In genomic region chr16:50683689-50684374, GRCh38 we compare ENCODE assay signal across 9 cellular contexts. TPM values are rescaled to one million over a fixed set of nuclear protein-coding genes. Genes with fewer than 3 reads are reported as not detected.
A peak's percentile ranks its signal among the peaks of the same experiment; 100 is the strongest.
DNase-seq lines count a peak whose midpoint lies in the region; ATAC-seq and TF ChIP-seq lines count a peak whose summit lies in the region.
"Had no signal": no experiment of that assay in that cellular context is flagged by ENCODE, and none has a peak within 500 bp of the region (broad histone marks: within the 10 kb centered on the region; RNA-seq: fewer than 3 reads in every experiment).

No MANE protein-coding gene starts in this region.

- H3K4me1 ChIP-seq in DND-41 (ENCODE audit: insufficient read depth, low read length) (peaks cover 60% of the 10 kb centered on the region), neuronal stem cell (ENCODE audit: control insufficient read depth in 2 of 2, insufficient read depth in 1 of 2, low read depth in 1 of 2, low read length in 2 of 2) (no peaks in the 10 kb centered on the region)
- H3K4me1 ChIP-seq: adrenal gland had no signal

- H3K27ac ChIP-seq in DND-41 (ENCODE audit: low read length): peak overlapping the region; percentile 69
- H3K27ac ChIP-seq in neuronal stem cell (replicated peaks; ENCODE audit: low read length): no peak overlapping the region
- H3K27ac ChIP-seq: adrenal gland had no signal

- DNase-seq in DND-41: peak; percentile 75
- DNase-seq in activated CD4-positive, alpha-beta T cell treated with anti-CD3 and anti-CD28 coated beads, Interleukin-2, amount 50 U/mL, for 48 hours: peak; percentile 58 to 69
- DNase-seq in neuronal stem cell (ENCODE audit: low spot score): no peak
- DNase-seq in effector CD4-positive, alpha-beta T cell: no peak
- no peak for DNase-seq in NCI-H2081 treated with DMSO at 0.1 percent for 48 hours (lab: John Stamatoyannopoulos, UW)
- DNase-seq in NCI-H446 (lab: John Stamatoyannopoulos, UW): no peak

- no peak overlapping the region for H2BK15ac ChIP-seq in neuronal stem cell (ENCODE audit: low read length)

- peaks cover 7% of the 10 kb centered on the region for H3K36me3 ChIP-seq in DND-41 (ENCODE audit: insufficient read depth, low read length)
- no peaks in the 10 kb centered on the region for H3K36me3 ChIP-seq in neuronal stem cell (replicated peaks in 1 of 2; ENCODE audit: control insufficient read depth in 2 of 2, insufficient read depth in 2 of 2, low read length in 2 of 2)
- H3K36me3 ChIP-seq: adrenal gland had no signal

- H2BK5ac ChIP-seq in neuronal stem cell (ENCODE audit: low read length): no peak overlapping the region

- H3K4ac ChIP-seq in neuronal stem cell (ENCODE audit: low read length): no peak overlapping the region

- H2AK5ac ChIP-seq in neuronal stem cell (ENCODE audit: low read depth, low read length): no peak overlapping the region

- H4K20me1 ChIP-seq in DND-41 (ENCODE audit: insufficient read depth, low read length): no peaks in the 10 kb centered on the region

- H2AFZ ChIP-seq in DND-41 (ENCODE audit: low read depth, low read length): peak overlapping the region; percentile 46
- H2AFZ ChIP-seq in neuronal stem cell (ENCODE audit: low read length): no peak overlapping the region

- no peaks in the 10 kb centered on the region for H3K79me1 ChIP-seq in neuronal stem cell (ENCODE audit: low read depth, low read length)

- no peak overlapping the region for H3K18ac ChIP-seq in neuronal stem cell (ENCODE audit: low read length)

- no peak overlapping the region for H2BK120ac ChIP-seq in neuronal stem cell (ENCODE audit: low read depth, low read length)

- no peak overlapping the region for H4K91ac ChIP-seq in neuronal stem cell (ENCODE audit: low read depth, low read length, poor library complexity)

- H4K8ac ChIP-seq in neuronal stem cell (ENCODE audit: low read depth, low read length): no peak overlapping the region

- H2BK12ac ChIP-seq in neuronal stem cell (ENCODE audit: low read length): no peak overlapping the region

- ATAC-seq in DND-41 (ENCODE audit: insufficient read depth, low read depth): peak; percentile 64
- peak; percentile 74 for ATAC-seq in GM19438 (IDR thresholded peaks at IDR 0.05; ENCODE audit: low read depth, unreplicated experiment)
- ATAC-seq in HG03354 (IDR thresholded peaks at IDR 0.05; ENCODE audit: poor library complexity, severe bottlenecking, unreplicated experiment): peak; percentile 76

- H3K9ac ChIP-seq in DND-41 (ENCODE audit: low read depth, low read length) (peak overlapping the region; percentile 14), neuronal stem cell (ENCODE audit: low read depth, low read length, poor library complexity) (no peak overlapping the region)

- no CpG with 5 or more reads among the region's 14 CpGs for WGBS in neuronal stem cell (ENCODE audit: extremely low coverage in 2 of 2, insufficient read length in 2 of 2, insufficient replicate concordance in 1 of 2), 2 donors

- H3K14ac ChIP-seq in neuronal stem cell (ENCODE audit: low read length): no peak overlapping the region

- H3K4me2 ChIP-seq in DND-41 (ENCODE audit: insufficient read depth, low read length) (no peak overlapping the region), neuronal stem cell (ENCODE audit: insufficient read depth, low read length, poor library complexity, severe bottlenecking) (no peak overlapping the region)

- H3K23ac ChIP-seq in neuronal stem cell (ENCODE audit: low read depth, low read length, poor library complexity): peak overlapping the region; percentile 6

- no peak for TF ChIP-seq CTCF in DND-41 (IDR thresholded peaks at IDR 0.05; ENCODE audit: borderline replicate concordance, extremely low read depth, low read length, poor library complexity, severe bottlenecking)

- H3K4me3 ChIP-seq in DND-41 (ENCODE audit: low read depth in 1 of 2, low read length in 2 of 2) (no peak overlapping the region), neuronal stem cell (ENCODE audit: low read length in 2 of 2) (no peak overlapping the region)
- H3K4me3 ChIP-seq: adrenal gland had no signal

- H3K79me2 ChIP-seq in DND-41 (ENCODE audit: insufficient read depth, low read length): peaks cover 18% of the 10 kb centered on the region

- no peaks in the 10 kb centered on the region for H3K27me3 ChIP-seq in DND-41 (ENCODE audit: insufficient read depth, low read length, poor library complexity)
- peaks cover 0 to 8% (median 2%) of the 10 kb centered on the region in 3 experiments for H3K27me3 ChIP-seq in neuronal stem cell (ENCODE audit: control insufficient read depth in 3 of 3, insufficient read depth in 3 of 3, low read depth in 1 of 3, low read length in 3 of 3)
- H3K27me3 ChIP-seq: adrenal gland had no signal

- H3K9me3 ChIP-seq in DND-41 (ENCODE audit: insufficient read depth, low read length, severe bottlenecking) (no peaks in the 10 kb centered on the region), neuronal stem cell (replicated peaks in 1 of 2; ENCODE audit: control insufficient read depth in 2 of 2, insufficient read depth in 1 of 2, low read depth in 1 of 2, low read length in 2 of 2) (no peaks in the 10 kb centered on the region)
- H3K9me3 ChIP-seq: adrenal gland had no signal

RNA-seq across cellular contexts. Expression of gene SNX20, which starts 2.7 kb away (rescaled TPM):
- polyA plus RNA-seq in neuronal stem cell (2013, experiment 1 of 2): not detected
- not detected for polyA plus RNA-seq in neuronal stem cell (2013, experiment 2 of 2)

RNA-seq across cellular contexts. Expression of gene NOD2, which starts 9.6 kb away (rescaled TPM):
- 0.14 TPM for polyA plus RNA-seq in neuronal stem cell (2013, experiment 1 of 2)
- polyA plus RNA-seq in neuronal stem cell (2013, experiment 2 of 2): 0.06 TPM

RNA-seq across cellular contexts. Expression of gene CYLD, which starts 58.1 kb away (rescaled TPM):
- polyA plus RNA-seq in neuronal stem cell (2013, experiment 1 of 2): 5.4 TPM
- polyA plus RNA-seq in neuronal stem cell (2013, experiment 2 of 2): 5.6 TPM

Comparison
In these comparisons a context has a peak if more than half of its experiments do, and no peak if none do; other contexts are left out.
1. DNase-seq: peak in DND-41 (single experiment) and activated CD4-positive, alpha-beta T cell treated with anti-CD3 and anti-CD28 coated beads, Interleukin-2, amount 50 U/mL, for 48 hours (2 of 2); none in neuronal stem cell (single experiment), effector CD4-positive, alpha-beta T cell (single experiment), NCI-H2081 treated with DMSO at 0.1 percent for 48 hours (single experiment) and NCI-H446 (0 of 2).
2. Peak in every context shown above with its lines, with median percentiles within 50 percentile points of each other: ATAC-seq.